In genomic region chr15:60407406-60407805, GRCh38 we compare ENCODE assay signal across 9 cellular contexts. TPM values are rescaled to one million over a fixed set of nuclear protein-coding genes. Genes with fewer than 3 reads are reported as not detected.
DNase-seq lines count a peak whose midpoint lies in the region; ATAC-seq and TF ChIP-seq lines count a peak whose summit lies in the region.
"Had no signal": no experiment of that assay in that cellular context is flagged by ENCODE, and none has a peak within 500 bp of the region (broad histone marks: within the 10 kb centered on the region; RNA-seq: fewer than 3 reads in every experiment).

No MANE protein-coding gene starts in this region.

- peak; percentile 84 for DNase-seq in GM03348 (ENCODE audit: low spot score)
- DNase-seq in RWPE2 (ENCODE audit: low spot score) = no peak
- peak; percentile 94 for DNase-seq in fibroblast of peridontal ligament (ENCODE audit: extremely low read depth)
- no peak for DNase-seq in gastrocnemius medialis
- no peak for DNase-seq in NCI-H69 (lab: John Stamatoyannopoulos, UW)
- no peak for DNase-seq in NCI-H2107 (lab: John Stamatoyannopoulos, UW)
- DNase-seq in activated CD4-positive, alpha-beta T cell treated with anti-CD3 and anti-CD28 coated beads for 48 hours = no peak
- no peak for DNase-seq in stimulated activated CD4-positive, alpha-beta T cell treated with anti-CD3 and anti-CD28 coated beads, Interleukin-4, amount 100 ng/mL, for 1 hour
- DNase-seq: ovary had no signal

- TF ChIP-seq CTCF in RWPE2 (IDR thresholded peaks at IDR 0.05; ENCODE audit: poor library complexity, severe bottlenecking) (no peak), gastrocnemius medialis (IDR thresholded peaks at IDR 0.05 in 4 of 5, conservative IDR thresholded peaks at IDR 0.05 in 1 of 5) (no peak)

- ATAC-seq in RWPE2 (ENCODE audit: low read depth) = peak; percentile 68
- ATAC-seq in gastrocnemius medialis = peak; percentile 53 to 61

- in situ Hi-C loops in gastrocnemius medialis (cut with MboI; ENCODE audit: low sequenced_read_pairs in 4 of 4) = no loop called here

- H3K4me3 ChIP-seq in RWPE2 (ENCODE audit: severe bottlenecking) = no peak overlapping the region
- H3K4me3 ChIP-seq in gastrocnemius medialis = no peak overlapping the region
- H3K4me3 ChIP-seq: ovary had no signal

- H3K27ac ChIP-seq in RWPE2 (ENCODE audit: poor library complexity, severe bottlenecking) (peak overlapping the region; percentile 99), gastrocnemius medialis (peak overlapping the region; percentile 53 to 75 (median 68))
- H3K27ac ChIP-seq: ovary had no signal

- H3K9me3 ChIP-seq in RWPE2 (ENCODE audit: severe bottlenecking) (no peaks in the 10 kb centered on the region), gastrocnemius medialis (no peaks in the 10 kb centered on the region)
- H3K9me3 ChIP-seq: ovary had no signal

- H3K4me1 ChIP-seq in RWPE2 (ENCODE audit: insufficient read depth, poor library complexity, severe bottlenecking) (peaks cover 51% of the 10 kb centered on the region), gastrocnemius medialis (peaks cover 25 to 32% of the 10 kb centered on the region in 2 donors)

- H3K27me3 ChIP-seq in RWPE2 (ENCODE audit: insufficient read depth, poor library complexity, severe bottlenecking) = no peaks in the 10 kb centered on the region
- no peaks in the 10 kb centered on the region for H3K27me3 ChIP-seq in gastrocnemius medialis
- H3K27me3 ChIP-seq: ovary had no signal

- intact Hi-C loops in gastrocnemius medialis (cut with DNase I; ENCODE audit: low total_unique reads) = no loop called here

- H3K36me3 ChIP-seq in RWPE2 (ENCODE audit: low read depth) = no peaks in the 10 kb centered on the region
- no peaks in the 10 kb centered on the region for H3K36me3 ChIP-seq in gastrocnemius medialis
- H3K36me3 ChIP-seq: ovary had no signal

- TF ChIP-seq POLR2A in gastrocnemius medialis (IDR thresholded peaks at IDR 0.05) = no peak

RNA-seq across cellular contexts. Expression of gene ANXA2, which starts 9.6 kb away (rescaled TPM):
- 100 to 1,000 TPM; 266 to 386 (median 323) TPM for total RNA-seq in gastrocnemius medialis

Comparison
In these comparisons a context has a peak if more than half of its experiments do, and no peak if none do; other contexts are left out.
1. DNase-seq: peak in GM03348 (single experiment) and fibroblast of peridontal ligament (single experiment); none in RWPE2 (single experiment), gastrocnemius medialis (0 of 2), NCI-H69 (single experiment), NCI-H2107 (single experiment), activated CD4-positive, alpha-beta T cell treated with anti-CD3 and anti-CD28 coated beads for 48 hours (single experiment) and stimulated activated CD4-positive, alpha-beta T cell treated with anti-CD3 and anti-CD28 coated beads, Interleukin-4, amount 100 ng/mL, for 1 hour (single experiment).